Comparison of ENCODE assay signal across 8 cellular contexts in genomic region chr12:113440336-113440735, GRCh38. TPM values are rescaled to one million over a fixed set of nuclear protein-coding genes. Genes with fewer than 3 reads are reported as not detected.
"Had no signal": no experiment of that assay in that cellular context is flagged by ENCODE, and none has a peak within 500 bp of the region (broad histone marks: within the 10 kb centered on the region; RNA-seq: fewer than 3 reads in every experiment).

No MANE protein-coding gene starts in this region.

- H3K4me1 Mint-ChIP-seq: IgD-negative memory B cell had no signal

- DNase-seq: H7, HFFc6, KBM-7 had no signal

- H3K27ac Mint-ChIP-seq: GM23338, HFFc6, IgD-negative memory B cell had no signal

- H3K36me3 Mint-ChIP-seq: IgD-negative memory B cell had no signal

- H3K4me3 Mint-ChIP-seq: GM23338, HFFc6, IgD-negative memory B cell had no signal

- H3K9me3 Mint-ChIP-seq: GM23338, HFFc6, IgD-negative memory B cell had no signal

RNA-seq across cellular contexts. Expression of gene SDSL, which starts 18.2 kb away (rescaled TPM):
- total RNA-seq: GM23338 had no signal

RNA-seq across cellular contexts. Expression of gene LHX5, which starts 31.3 kb away (rescaled TPM):
- total RNA-seq: GM23338, H4, HepG2, HFFc6, HT1080 had no signal

RNA-seq across cellular contexts. Expression of gene SDS, which starts 36.6 kb away (rescaled TPM):
- total RNA-seq: GM23338, H4, HepG2, HFFc6 had no signal
